In the genomic region with DNA sequence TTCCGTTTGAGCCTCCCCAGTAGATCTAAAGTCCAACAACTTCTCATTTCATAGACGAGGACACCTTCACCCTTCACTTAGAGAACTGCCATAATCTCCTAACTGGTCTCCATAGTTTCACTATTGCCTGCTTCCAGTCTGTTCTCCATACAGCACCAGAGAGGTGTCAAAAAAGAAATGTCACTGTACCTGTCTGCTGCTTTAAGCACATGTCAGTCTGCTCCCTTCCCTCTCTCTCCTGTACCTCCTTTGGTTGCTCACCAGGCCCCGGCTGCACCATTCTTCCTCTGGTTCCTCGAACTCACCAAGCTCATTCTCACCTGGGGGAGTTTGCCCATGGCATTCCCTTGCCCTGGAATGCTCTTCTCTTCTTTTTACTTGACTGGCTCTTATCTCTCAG, we compare ENCODE assay signal across 10 cellular contexts.
"Had no signal": no experiment of that assay in that cellular context is flagged by ENCODE, and none has a peak within 500 bp of the region (broad histone marks: within the 10 kb centered on the region; RNA-seq: fewer than 3 reads in every experiment).

No MANE protein-coding gene starts in this region.

- H3K4me3 ChIP-seq: GM23248, K562 had no signal

- H2AFZ ChIP-seq: GM23248 had no signal

- H3K4me3 Mint-ChIP-seq: H9, HFFc6 had no signal

- H3K27ac Mint-ChIP-seq: H9, HFFc6 had no signal

- H3K27ac ChIP-seq: GM23248 had no signal

- DNase-seq: GM23248, GOT3, H9, HCEC 1CT, HFFc6, IMR-90, KG1 had no signal

- H3K9me3 Mint-ChIP-seq: H9, HFFc6 had no signal

- H3K9ac ChIP-seq: GM23248 had no signal

- FAIRE-seq: H54, HTR-8/SVneo, K562 had no signal
